20 cellular contexts compared by ENCODE assay signal in genomic region chr4:90084967-90085295, GRCh38.
"Had no signal": no experiment of that assay in that cellular context is flagged by ENCODE, and none has a peak within 500 bp of the region (broad histone marks: within the 10 kb centered on the region; RNA-seq: fewer than 3 reads in every experiment).

No MANE protein-coding gene starts in this region.

- H3K36me3 Mint-ChIP-seq: naive thymus-derived CD4-positive, alpha-beta T cell; type B pancreatic cell had no signal

- H3K27me3 Mint-ChIP-seq: type B pancreatic cell had no signal

- H3K9me3 ChIP-seq: heart left ventricle, psoas muscle, spleen, thyroid gland had no signal

- H3K27me3 ChIP-seq: heart left ventricle, spleen, thyroid gland had no signal

- H3K4me3 Mint-ChIP-seq: naive thymus-derived CD4-positive, alpha-beta T cell; nephron progenitor cell; type B pancreatic cell had no signal

- H3K4me3 ChIP-seq: coronary artery, heart left ventricle, lung, psoas muscle, spleen, thyroid gland had no signal

- H3K4me1 ChIP-seq: heart left ventricle, psoas muscle, spleen had no signal

- DNase-seq: effector memory CD4-positive, alpha-beta T cell; heart left ventricle; hippocampal formation; left colon; left ventricle myocardium superior; naive thymus-derived CD4-positive, alpha-beta T cell; nephron progenitor cell; psoas muscle; retina; spleen; stimulated activated CD4-positive, alpha-beta T cell treated with anti-CD3 and anti-CD28 coated beads, Interleukin-15, amount 100 ng/mL, for 24 hours; stimulated activated CD4-positive, alpha-beta T cell treated with anti-CD3 and anti-CD28 coated beads, Interleukin-1b, Interleukin-23, amount 100 ng/mL, for 48 hours; stimulated activated CD4-positive, alpha-beta T cell treated with anti-CD3 and anti-CD28 coated beads, Interleukin-4, amount 100 ng/mL, for 4 hours; stimulated activated naive CD4-positive, alpha-beta T cell treated with Interleukin-2 at 50 U/mL for 16 hours; thyroid gland had no signal

- H3K27ac ChIP-seq: coronary artery, heart left ventricle, psoas muscle, spleen, thyroid gland had no signal

- H3K36me3 ChIP-seq: heart left ventricle, spleen, thyroid gland had no signal

- H3K9me3 Mint-ChIP-seq: nephron progenitor cell, type B pancreatic cell had no signal

- H3K27ac Mint-ChIP-seq: naive thymus-derived CD4-positive, alpha-beta T cell; nephron progenitor cell; type B pancreatic cell had no signal

- ATAC-seq: esophagus mucosa; heart left ventricle; left colon; left ventricle myocardium superior; naive thymus-derived CD4-positive, alpha-beta T cell; psoas muscle; sciatic nerve had no signal

- H3K4me1 Mint-ChIP-seq: naive thymus-derived CD4-positive, alpha-beta T cell; nephron progenitor cell had no signal
